ENCODE assay signal across 2 cellular contexts in the genomic region with DNA sequence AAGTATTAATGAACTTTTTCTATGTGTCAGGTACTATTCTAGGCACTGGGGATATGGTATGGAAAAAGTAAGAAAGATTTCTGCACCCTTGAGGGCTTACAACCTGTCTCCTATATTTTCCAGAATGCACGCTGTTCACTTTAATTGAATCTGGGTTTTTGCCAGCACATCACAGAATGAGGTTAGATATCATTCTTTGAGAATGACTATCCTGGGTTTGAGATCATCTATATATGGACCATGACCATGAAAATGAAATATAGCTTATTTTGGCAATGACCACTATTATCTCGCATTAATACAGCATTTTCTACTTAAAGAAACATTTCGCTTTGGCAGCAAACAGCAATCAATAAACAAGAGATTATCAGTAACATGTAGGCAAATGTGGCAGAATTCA.
TF ChIP-seq lines count a peak whose summit lies in the region.

No MANE protein-coding gene starts in this region.

TF ChIP-seq in IMR-90, 13 proteins besides CTCF, POLR2A, EP300 and RAD21:
- no peak for TF ChIP-seq RCOR1 (IDR thresholded peaks at IDR 0.05; ENCODE audit: insufficient replicate concordance, low read length)
- TF ChIP-seq ELK1 (IDR thresholded peaks at IDR 0.05; ENCODE audit: borderline replicate concordance, low read depth, low read length), result no peak
- TF ChIP-seq MAZ (IDR thresholded peaks at IDR 0.05; ENCODE audit: borderline replicate concordance, low read depth, low read length), result no peak
- TF ChIP-seq FOS (IDR thresholded peaks at IDR 0.05; ENCODE audit: low read depth, low read length), result no peak
- no peak for TF ChIP-seq MAFK (IDR thresholded peaks at IDR 0.05; ENCODE audit: low read depth, low read length)
- TF ChIP-seq BHLHE40 (IDR thresholded peaks at IDR 0.05; ENCODE audit: low read depth, low read length), result no peak
- TF ChIP-seq MXI1 (IDR thresholded peaks at IDR 0.05; ENCODE audit: borderline replicate concordance, low read depth, low read length), result no peak
- no peak for TF ChIP-seq SMC3 (IDR thresholded peaks at IDR 0.05; ENCODE audit: low read depth, low read length)
- TF ChIP-seq CEBPB (IDR thresholded peaks at IDR 0.05; ENCODE audit: low read depth, low read length), result no peak
- TF ChIP-seq USF2 (IDR thresholded peaks at IDR 0.05; ENCODE audit: low read depth, low read length), result no peak
- TF ChIP-seq NFE2L2 (IDR thresholded peaks at IDR 0.05; ENCODE audit: low read depth, low read length), result no peak
- no peak for TF ChIP-seq CHD1 (IDR thresholded peaks at IDR 0.05; ENCODE audit: low read depth, low read length)
- TF ChIP-seq RFX5 (IDR thresholded peaks at IDR 0.05; ENCODE audit: low read depth, low read length), result no peak

TF ChIP-seq in K562, 482 proteins besides CTCF, POLR2A, EP300 and RAD21:
- no peak for TF ChIP-seq ILF3 (IDR thresholded peaks at IDR 0.05; ENCODE audit: borderline replicate concordance)
- TF ChIP-seq NCOR1 (IDR thresholded peaks at IDR 0.05), result no peak
- peak; percentile 2 for TF ChIP-seq DACH1 (IDR thresholded peaks at IDR 0.05; ENCODE audit: partially characterized antibody)
- TF ChIP-seq, protein P1, sequence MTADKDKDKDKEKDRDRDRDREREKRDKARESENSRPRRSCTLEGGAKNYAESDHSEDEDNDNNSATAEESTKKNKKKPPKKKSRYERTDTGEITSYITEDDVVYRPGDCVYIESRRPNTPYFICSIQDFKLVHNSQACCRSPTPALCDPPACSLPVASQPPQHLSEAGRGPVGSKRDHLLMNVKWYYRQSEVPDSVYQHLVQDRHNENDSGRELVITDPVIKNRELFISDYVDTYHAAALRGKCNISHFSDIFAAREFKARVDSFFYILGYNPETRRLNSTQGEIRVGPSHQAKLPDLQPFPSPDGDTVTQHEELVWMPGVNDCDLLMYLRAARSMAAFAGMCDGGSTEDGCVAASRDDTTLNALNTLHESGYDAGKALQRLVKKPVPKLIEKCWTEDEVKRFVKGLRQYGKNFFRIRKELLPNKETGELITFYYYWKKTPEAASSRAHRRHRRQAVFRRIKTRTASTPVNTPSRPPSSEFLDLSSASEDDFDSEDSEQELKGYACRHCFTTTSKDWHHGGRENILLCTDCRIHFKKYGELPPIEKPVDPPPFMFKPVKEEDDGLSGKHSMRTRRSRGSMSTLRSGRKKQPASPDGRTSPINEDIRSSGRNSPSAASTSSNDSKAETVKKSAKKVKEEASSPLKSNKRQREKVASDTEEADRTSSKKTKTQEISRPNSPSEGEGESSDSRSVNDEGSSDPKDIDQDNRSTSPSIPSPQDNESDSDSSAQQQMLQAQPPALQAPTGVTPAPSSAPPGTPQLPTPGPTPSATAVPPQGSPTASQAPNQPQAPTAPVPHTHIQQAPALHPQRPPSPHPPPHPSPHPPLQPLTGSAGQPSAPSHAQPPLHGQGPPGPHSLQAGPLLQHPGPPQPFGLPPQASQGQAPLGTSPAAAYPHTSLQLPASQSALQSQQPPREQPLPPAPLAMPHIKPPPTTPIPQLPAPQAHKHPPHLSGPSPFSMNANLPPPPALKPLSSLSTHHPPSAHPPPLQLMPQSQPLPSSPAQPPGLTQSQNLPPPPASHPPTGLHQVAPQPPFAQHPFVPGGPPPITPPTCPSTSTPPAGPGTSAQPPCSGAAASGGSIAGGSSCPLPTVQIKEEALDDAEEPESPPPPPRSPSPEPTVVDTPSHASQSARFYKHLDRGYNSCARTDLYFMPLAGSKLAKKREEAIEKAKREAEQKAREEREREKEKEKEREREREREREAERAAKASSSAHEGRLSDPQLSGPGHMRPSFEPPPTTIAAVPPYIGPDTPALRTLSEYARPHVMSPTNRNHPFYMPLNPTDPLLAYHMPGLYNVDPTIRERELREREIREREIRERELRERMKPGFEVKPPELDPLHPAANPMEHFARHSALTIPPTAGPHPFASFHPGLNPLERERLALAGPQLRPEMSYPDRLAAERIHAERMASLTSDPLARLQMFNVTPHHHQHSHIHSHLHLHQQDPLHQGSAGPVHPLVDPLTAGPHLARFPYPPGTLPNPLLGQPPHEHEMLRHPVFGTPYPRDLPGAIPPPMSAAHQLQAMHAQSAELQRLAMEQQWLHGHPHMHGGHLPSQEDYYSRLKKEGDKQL (CRISPR knock-in tag; IDR thresholded peaks at IDR 0.05; ENCODE audit: borderline replicate concordance), result no peak
